ENCODE assay signal across 8 cellular contexts in the genomic region with DNA sequence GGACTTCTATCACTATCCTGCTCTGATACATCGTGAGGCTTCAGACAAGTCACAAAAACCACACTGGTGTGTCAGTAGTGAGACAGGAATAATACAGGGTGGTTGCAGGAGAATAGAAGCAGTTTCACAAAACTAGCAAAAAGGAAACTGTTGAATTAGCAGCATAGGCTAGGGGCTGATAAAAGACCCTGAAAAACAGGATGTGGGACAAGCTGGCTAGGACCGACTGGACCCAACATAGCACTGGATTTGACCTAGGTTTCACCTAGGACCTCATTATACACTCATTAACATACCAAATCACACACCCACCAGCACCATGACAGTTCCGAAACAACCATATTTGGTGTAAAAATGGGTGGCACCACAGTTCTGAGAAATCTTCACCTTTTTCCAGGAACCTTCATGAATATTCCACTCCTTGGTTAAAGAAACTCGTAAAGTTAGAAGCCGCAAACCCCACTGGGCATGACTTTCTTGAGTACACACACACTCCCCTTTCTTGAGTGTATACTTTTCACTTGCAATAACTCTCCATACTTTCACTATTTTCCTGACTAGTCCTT.
A peak's percentile ranks its signal among the peaks of the same experiment; 100 is the strongest.
DNase-seq lines count a peak whose midpoint lies in the region; ATAC-seq lines count a peak whose summit lies in the region.

No MANE protein-coding gene starts in this region.

- peak overlapping the region; percentile 23 for H3K27ac Mint-ChIP-seq in activated CD4-positive, alpha-beta T cell treated with anti-CD3 and anti-CD28 coated beads for 36 hours
- H3K27ac Mint-ChIP-seq in activated T-helper 1 cell treated with anti-CD3 and anti-CD28 coated beads, Interleukin-12 subunit alpha, Interleukin-12 subunit beta, Interleukin-2, Interleukin-4 antibody, amounts not matched to agents 30 ng/mL and 10 ng/mL and 1 ng/mL, durations not matched to agents 14 hours and 24 hours and 36 hours: peak overlapping the region; percentile 79

- DNase-seq in activated CD4-positive, alpha-beta T cell treated with anti-CD3 and anti-CD28 coated beads for 36 hours: peak; percentile 50
- no peak for DNase-seq in activated CD4-positive, alpha-beta T cell treated with anti-CD3 and anti-CD28 coated beads for 1 hour
- peak; percentile 65 for DNase-seq in activated T-helper 1 cell treated with anti-CD3 and anti-CD28 coated beads, Interleukin-12 subunit alpha, Interleukin-12 subunit beta, Interleukin-2, Interleukin-4 antibody, amounts not matched to agents 30 ng/mL and 10 ng/mL and 1 ng/mL, durations not matched to agents 14 hours and 24 hours and 36 hours (ENCODE audit: low spot score)
- peak; percentile 31 for DNase-seq in stimulated activated naive CD4-positive, alpha-beta T cell treated with Interleukin-2 at 50 U/mL for 16 hours (lab: John Stamatoyannopoulos, UW)
- DNase-seq in iPS-NIHi11 (ENCODE audit: low spot score): no peak
- no peak for DNase-seq in globus pallidus (ENCODE audit: low spot score)
- no peak for DNase-seq in A172 (ENCODE audit: low spot score)

- POLR2A ChIA-PET in activated CD4-positive, alpha-beta T cell treated with anti-CD3 and anti-CD28 coated beads for 36 hours (lab: Charles Lee): no interaction called here

- CTCF ChIA-PET in activated CD4-positive, alpha-beta T cell treated with anti-CD3 and anti-CD28 coated beads for 36 hours (lab: Charles Lee): no interaction called here

- no peaks in the 10 kb centered on the region for H3K9me3 Mint-ChIP-seq in activated CD4-positive, alpha-beta T cell treated with anti-CD3 and anti-CD28 coated beads for 36 hours (ENCODE audit: low read depth)
- peaks cover 12% of the 10 kb centered on the region for H3K9me3 Mint-ChIP-seq in activated T-helper 1 cell treated with anti-CD3 and anti-CD28 coated beads, Interleukin-12 subunit alpha, Interleukin-12 subunit beta, Interleukin-2, Interleukin-4 antibody, amounts not matched to agents 30 ng/mL and 10 ng/mL and 1 ng/mL, durations not matched to agents 14 hours and 24 hours and 36 hours

- ATAC-seq in activated CD4-positive, alpha-beta T cell treated with anti-CD3 and anti-CD28 coated beads for 36 hours: peak; percentile 86
- peak; percentile 69 for ATAC-seq in HG03432 (IDR thresholded peaks at IDR 0.05; ENCODE audit: unreplicated experiment)

- no peak overlapping the region for H3K4me3 Mint-ChIP-seq in activated CD4-positive, alpha-beta T cell treated with anti-CD3 and anti-CD28 coated beads for 36 hours
- H3K4me3 Mint-ChIP-seq in activated T-helper 1 cell treated with anti-CD3 and anti-CD28 coated beads, Interleukin-12 subunit alpha, Interleukin-12 subunit beta, Interleukin-2, Interleukin-4 antibody, amounts not matched to agents 30 ng/mL and 10 ng/mL and 1 ng/mL, durations not matched to agents 14 hours and 24 hours and 36 hours: peak overlapping the region; percentile 27

- peaks cover 31% of the 10 kb centered on the region for H3K4me1 Mint-ChIP-seq in activated CD4-positive, alpha-beta T cell treated with anti-CD3 and anti-CD28 coated beads for 36 hours
- peaks cover 46% of the 10 kb centered on the region for H3K4me1 Mint-ChIP-seq in activated T-helper 1 cell treated with anti-CD3 and anti-CD28 coated beads, Interleukin-12 subunit alpha, Interleukin-12 subunit beta, Interleukin-2, Interleukin-4 antibody, amounts not matched to agents 30 ng/mL and 10 ng/mL and 1 ng/mL, durations not matched to agents 14 hours and 24 hours and 36 hours (ENCODE audit: low read depth)

- H3K27me3 Mint-ChIP-seq in activated CD4-positive, alpha-beta T cell treated with anti-CD3 and anti-CD28 coated beads for 36 hours: no peaks in the 10 kb centered on the region
- peaks cover 9% of the 10 kb centered on the region for H3K27me3 Mint-ChIP-seq in activated T-helper 1 cell treated with anti-CD3 and anti-CD28 coated beads, Interleukin-12 subunit alpha, Interleukin-12 subunit beta, Interleukin-2, Interleukin-4 antibody, amounts not matched to agents 30 ng/mL and 10 ng/mL and 1 ng/mL, durations not matched to agents 14 hours and 24 hours and 36 hours (ENCODE audit: insufficient read depth)

- intact Hi-C loops in activated CD4-positive, alpha-beta T cell treated with anti-CD3 and anti-CD28 coated beads for 36 hours (cut with DNase I, micrococcal nuclease): loop anchor here (2.0 to 5.0 kb wide), 2 partner anchors 48 to 691 kb away; no protein-coding TSS in a partner anchor
- intact Hi-C loops in activated T-helper 1 cell treated with anti-CD3 and anti-CD28 coated beads, Interleukin-12 subunit alpha, Interleukin-12 subunit beta, Interleukin-2, Interleukin-4 antibody, amounts not matched to agents 30 ng/mL and 10 ng/mL and 1 ng/mL, durations not matched to agents 14 hours and 24 hours and 36 hours (cut with micrococcal nuclease): loop anchor here (1.0 to 5.0 kb wide), 11 partner anchors 38 to 692 kb away; a partner anchor contains a TSS

- no peaks in the 10 kb centered on the region for H3K36me3 Mint-ChIP-seq in activated CD4-positive, alpha-beta T cell treated with anti-CD3 and anti-CD28 coated beads for 36 hours (ENCODE audit: low read depth)
- peaks cover 8% of the 10 kb centered on the region for H3K36me3 Mint-ChIP-seq in activated T-helper 1 cell treated with anti-CD3 and anti-CD28 coated beads, Interleukin-12 subunit alpha, Interleukin-12 subunit beta, Interleukin-2, Interleukin-4 antibody, amounts not matched to agents 30 ng/mL and 10 ng/mL and 1 ng/mL, durations not matched to agents 14 hours and 24 hours and 36 hours (ENCODE audit: low read depth)

Comparison
In these comparisons a context has a peak if more than half of its experiments do, and no peak if none do; other contexts are left out.
1. DNase-seq: peak in activated CD4-positive, alpha-beta T cell treated with anti-CD3 and anti-CD28 coated beads for 36 hours (single experiment), activated T-helper 1 cell treated with anti-CD3 and anti-CD28 coated beads, Interleukin-12 subunit alpha, Interleukin-12 subunit beta, Interleukin-2, Interleukin-4 antibody, amounts not matched to agents 30 ng/mL and 10 ng/mL and 1 ng/mL, durations not matched to agents 14 hours and 24 hours and 36 hours (single experiment) and stimulated activated naive CD4-positive, alpha-beta T cell treated with Interleukin-2 at 50 U/mL for 16 hours (single experiment); none in activated CD4-positive, alpha-beta T cell treated with anti-CD3 and anti-CD28 coated beads for 1 hour (single experiment), iPS-NIHi11 (single experiment), globus pallidus (single experiment) and A172 (single experiment).